In genomic region chr18:44686156-44686555, GRCh38 we compare ENCODE assay signal across 19 cellular contexts.
"Had no signal": no experiment of that assay in that cellular context is flagged by ENCODE, and none has a peak within 500 bp of the region (broad histone marks: within the 10 kb centered on the region; RNA-seq: fewer than 3 reads in every experiment).

No MANE protein-coding gene starts in this region.

- H3K27ac ChIP-seq: adrenal gland, lower lobe of right lung, neutrophil, SK-N-MC, tibial nerve, WERI-Rb-1 had no signal

- H3K27me3 ChIP-seq: adrenal gland, tibial nerve had no signal

- H3K9me3 ChIP-seq: adrenal gland, lower lobe of right lung, neutrophil, tibial nerve had no signal

- DNase-seq: activated CD4-positive, alpha-beta memory T cell treated with anti-CD3 and anti-CD28 coated beads for 36 hours; activated CD8-positive, alpha-beta memory T cell treated with anti-CD3 and anti-CD28 coated beads, Interleukin-2, amount 10 ng/mL, durations not matched to agents 7 days and 5 days; activated effector memory CD4-positive, alpha-beta T cell treated with anti-CD3 and anti-CD28 coated beads, Interleukin-2, amount 50 U/mL, for 16 hours; activated T-cell treated with anti-CD3 and anti-CD28 coated beads, Interleukin-2, amount 50 U/mL, for 24 hours; adrenal gland; caudate nucleus; head of caudate nucleus; immature natural killer cell; left cardiac atrium; lower lobe of right lung; stimulated activated naive CD4-positive, alpha-beta T cell treated with Interleukin-2 at 50 U/mL for 16 hours; substantia nigra; T-cell; T1000; WERI-Rb-1 had no signal

- H3K4me3 ChIP-seq: adrenal gland, lower lobe of right lung, SK-N-MC, tibial nerve had no signal

- ATAC-seq: activated CD8-positive, alpha-beta memory T cell treated with anti-CD3 and anti-CD28 coated beads, Interleukin-2, amount 10 ng/mL, durations not matched to agents 7 days and 5 days; left cardiac atrium; lower lobe of right lung; T-cell had no signal

- H3K4me1 Mint-ChIP-seq: activated naive CD4-positive, alpha-beta T cell treated with anti-CD3 and anti-CD28 coated beads, Interleukin-2, amount 50 U/mL, for 24 hours; T-cell had no signal

- H3K4me1 ChIP-seq: adrenal gland had no signal

- H3K36me3 ChIP-seq: adrenal gland, lower lobe of right lung, neutrophil, tibial nerve, WERI-Rb-1 had no signal

- H3K4me3 Mint-ChIP-seq: activated CD4-positive, alpha-beta memory T cell treated with anti-CD3 and anti-CD28 coated beads for 36 hours; activated CD8-positive, alpha-beta memory T cell treated with anti-CD3 and anti-CD28 coated beads, Interleukin-2, amount 10 ng/mL, durations not matched to agents 7 days and 5 days; activated naive CD4-positive, alpha-beta T cell treated with anti-CD3 and anti-CD28 coated beads, Interleukin-2, amount 50 U/mL, for 24 hours; activated T-cell treated with anti-CD3 and anti-CD28 coated beads, Interleukin-2, amount 50 U/mL, for 24 hours; immature natural killer cell; T-cell had no signal

- H3K9me3 Mint-ChIP-seq: activated CD4-positive, alpha-beta memory T cell treated with anti-CD3 and anti-CD28 coated beads for 36 hours; activated naive CD4-positive, alpha-beta T cell treated with anti-CD3 and anti-CD28 coated beads, Interleukin-2, amount 50 U/mL, for 24 hours; activated T-cell treated with anti-CD3 and anti-CD28 coated beads, Interleukin-2, amount 50 U/mL, for 24 hours; immature natural killer cell; T-cell had no signal

- H3K27ac Mint-ChIP-seq: activated CD4-positive, alpha-beta memory T cell treated with anti-CD3 and anti-CD28 coated beads for 36 hours; activated CD8-positive, alpha-beta memory T cell treated with anti-CD3 and anti-CD28 coated beads, Interleukin-2, amount 10 ng/mL, durations not matched to agents 7 days and 5 days; activated naive CD4-positive, alpha-beta T cell treated with anti-CD3 and anti-CD28 coated beads, Interleukin-2, amount 50 U/mL, for 24 hours; activated T-cell treated with anti-CD3 and anti-CD28 coated beads, Interleukin-2, amount 50 U/mL, for 24 hours; T-cell had no signal
